ENCODE assay signal across 36 cellular contexts in genomic region chr10:29850371-29850770, GRCh38.
A peak's percentile ranks its signal among the peaks of the same experiment; 100 is the strongest.
DNase-seq lines count a peak whose midpoint lies in the region; ATAC-seq and TF ChIP-seq lines count a peak whose summit lies in the region.
"Had no signal": no experiment of that assay in that cellular context is flagged by ENCODE, and none has a peak within 500 bp of the region (broad histone marks: within the 10 kb centered on the region; RNA-seq: fewer than 3 reads in every experiment).

No MANE protein-coding gene starts in this region.

- WGBS in mesenchymal stem cell = 89% methylated on average over 1 of the region's 3 CpGs
- 66 to 69% (median 68%) methylated on average over 3 of the region's 3 CpGs for WGBS in stomach, 5 donors

- no peak overlapping the region for H3K4me3 ChIP-seq in coronary artery
- no peak overlapping the region for H3K4me3 ChIP-seq in mesenchymal stem cell (ENCODE audit: insufficient read depth in 1 of 2, low read depth in 1 of 2, low read length in 2 of 2)
- no peak overlapping the region for H3K4me3 ChIP-seq in stomach
- H3K4me3 ChIP-seq in MG63 = no peak overlapping the region
- H3K4me3 ChIP-seq: A549, GM12878, GM23338, psoas muscle had no signal

- no peak overlapping the region for H2BK5ac ChIP-seq in mesenchymal stem cell (ENCODE audit: low read depth, low read length, poor library complexity, severe bottlenecking)

- no peak overlapping the region for H3K9ac ChIP-seq in mesenchymal stem cell (ENCODE audit: low read length)

- peak overlapping the region; percentile 62 for H2AK5ac ChIP-seq in mesenchymal stem cell (ENCODE audit: low read length, severe bottlenecking)

- TF ChIP-seq POLR2A in stomach (IDR thresholded peaks at IDR 0.05) = no peak

- H3K14ac ChIP-seq in mesenchymal stem cell (ENCODE audit: low read length in 2 of 2) = no peak overlapping the region

- H3K27me3 ChIP-seq in mesenchymal stem cell (ENCODE audit: control insufficient read depth in 1 of 2, insufficient read depth in 1 of 2, low read length in 2 of 2) (peaks cover 0 to 18% of the 10 kb centered on the region in 2 experiments), stomach (no peaks in the 10 kb centered on the region), MG63 (no peaks in the 10 kb centered on the region)
- H3K27me3 ChIP-seq: heart left ventricle, suprapubic skin had no signal

- no peak overlapping the region for H3K23ac ChIP-seq in mesenchymal stem cell (ENCODE audit: low read length in 2 of 2)

- no peak for ATAC-seq in HG03025 (IDR thresholded peaks at IDR 0.05; ENCODE audit: low FRiP score, unreplicated experiment)
- ATAC-seq: A549; CD8-positive, alpha-beta T cell; GM12878; GM23338; naive thymus-derived CD4-positive, alpha-beta T cell; PC-3; psoas muscle; stimulated activated effector memory CD8-positive, alpha-beta T cell treated with anti-CD3 and anti-CD28 coated beads, Interleukin-12 subunit alpha, Interleukin-12 subunit beta, amount 100 ng/mL, for 72 hours had no signal

- no peak overlapping the region for H3K4me2 ChIP-seq in mesenchymal stem cell (ENCODE audit: low read length, poor library complexity, severe bottlenecking)
- H3K4me2 ChIP-seq: A549, GM23338 had no signal

- peak overlapping the region; percentile 78 for H4K8ac ChIP-seq in mesenchymal stem cell (ENCODE audit: low read length)

- peak overlapping the region; percentile 44 to 98 for H3K18ac ChIP-seq in mesenchymal stem cell (ENCODE audit: low read depth in 1 of 2, low read length in 2 of 2)

- no peak overlapping the region for H2AFZ ChIP-seq in mesenchymal stem cell (ENCODE audit: low read depth, low read length)
- H2AFZ ChIP-seq: GM23338 had no signal

- peak overlapping the region; percentile 15 for H2BK15ac ChIP-seq in mesenchymal stem cell (ENCODE audit: low read depth, poor library complexity, severe bottlenecking)

- peaks cover 7% of the 10 kb centered on the region for H3K9me3 ChIP-seq in mesenchymal stem cell (ENCODE audit: control insufficient read depth, low read length)
- H3K9me3 ChIP-seq in stomach = no peaks in the 10 kb centered on the region
- no peaks in the 10 kb centered on the region for H3K9me3 ChIP-seq in MG63
- H3K9me3 ChIP-seq: A549, psoas muscle, suprapubic skin had no signal

- H3K36me3 ChIP-seq in mesenchymal stem cell (ENCODE audit: control insufficient read depth in 1 of 2, insufficient read depth in 2 of 2, low read depth in 1 of 2, low read length in 2 of 2) = no peaks in the 10 kb centered on the region
- no peaks in the 10 kb centered on the region for H3K36me3 ChIP-seq in stomach
- H3K36me3 ChIP-seq in MG63 = no peaks in the 10 kb centered on the region; the same call in 1 of the 2 replicates
- H3K36me3 ChIP-seq: heart left ventricle, suprapubic skin had no signal

- TF ChIP-seq EP300 in stomach (IDR thresholded peaks at IDR 0.05) = no peak

- DNase-seq in Daoy (ENCODE audit: low read depth) = peak; percentile 20
- DNase-seq in coronary artery (ENCODE audit: low spot score) = no peak
- DNase-seq in mesenchymal stem cell = peak; percentile 12
- no peak for DNase-seq in stomach
- DNase-seq in MG63 = no peak
- DNase-seq in NCI-H1436 (lab: John Stamatoyannopoulos, UW) = no peak
- no peak for DNase-seq in UCSD-AML1 (lab: John Stamatoyannopoulos, UW; ENCODE audit: unreplicated experiment)
- DNase-seq: activated CD4-positive, alpha-beta T cell treated with anti-CD3 and anti-CD28 coated beads, Interleukin-2, amount 10 ng/mL, durations not matched to agents 24 days and 14 days; activated effector memory CD4-positive, alpha-beta T cell treated with anti-CD3 and anti-CD28 coated beads, Interleukin-2, amount 50 U/mL, for 16 hours; activated naive CD8-positive, alpha-beta T cell treated with anti-CD3 and anti-CD28 coated beads for 36 hours; activated T-cell treated with anti-CD3 and anti-CD28 coated beads, Interleukin-2, amount 50 U/mL, for 24 hours; AML-193; anterior cingulate cortex; CD8-positive, alpha-beta T cell; effector CD8-positive, alpha-beta T cell; heart left ventricle; kidney; left ventricle myocardium superior; naive thymus-derived CD4-positive, alpha-beta T cell; NCI-H1092 treated with DMSO at 0.1 percent for 48 hours; NCI-H2029 treated with DMSO at 0.1 percent for 48 hours; NCI-H2227 treated with DMSO at 0.1 percent for 48 hours; NCI-H526 treated with DMSO at 0.1 percent for 48 hours; NK-92 treated with Interleukin-12 subunit alpha and Interleukin-12 subunit beta, amount 100 ng/mL, for 24 hours; PC-3; psoas muscle; Right ventricle myocardium superior; stimulated activated CD4-positive, alpha-beta T cell treated with anti-CD3 and anti-CD28 coated beads, Interleukin-15, amount 100 ng/mL, for 24 hours; SW 1271; T1000 had no signal

- H3K4ac ChIP-seq in mesenchymal stem cell (ENCODE audit: low read depth in 1 of 2, low read length in 2 of 2) = peak overlapping the region; percentile 56 to 82

- peak overlapping the region; percentile 83 to 99 for H2BK12ac ChIP-seq in mesenchymal stem cell (ENCODE audit: low read length in 2 of 2)

- H3K79me1 ChIP-seq in mesenchymal stem cell (replicated peaks; ENCODE audit: low read length, poor library complexity, severe bottlenecking) = no peaks in the 10 kb centered on the region

- H3K4me1 ChIP-seq in mesenchymal stem cell (ENCODE audit: control insufficient read depth, insufficient read depth, low read depth, low read length) = peaks cover 3% of the 10 kb centered on the region
- H3K4me1 ChIP-seq in stomach = peaks cover 0 to 18% (median 8%) of the 10 kb centered on the region in 4 donors

- TF ChIP-seq CTCF in coronary artery (IDR thresholded peaks at IDR 0.05) (no peak), stomach (IDR thresholded peaks at IDR 0.05) (no peak)

- intact Hi-C loops in stomach (cut with DNase I; ENCODE audit: low total_unique reads) = no loop called here

- H4K91ac ChIP-seq in mesenchymal stem cell (ENCODE audit: low read length) = peak overlapping the region; percentile 95

- H2BK120ac ChIP-seq in mesenchymal stem cell (ENCODE audit: low read depth, low read length) = peak overlapping the region; percentile 86

- H3K27ac ChIP-seq in coronary artery (peak overlapping the region; percentile 2 to 85), mesenchymal stem cell (ENCODE audit: low read length, poor library complexity, severe bottlenecking) (peak overlapping the region; percentile 31), stomach (peak overlapping the region in 4 of 5 donors; percentile 63 to 83 (median 70))
- H3K27ac ChIP-seq: A549, suprapubic skin had no signal

Comparison
In these comparisons a context has a peak if more than half of its experiments do, and no peak if none do; other contexts are left out.
1. DNase-seq: peak in Daoy (single experiment) and mesenchymal stem cell (single experiment); none in coronary artery (single experiment), stomach (single experiment), MG63 (single experiment), NCI-H1436 (single experiment) and UCSD-AML1 (single experiment).
2. Peak in every context shown above with its lines, with median percentiles within 50 percentile points of each other: H3K27ac ChIP-seq.